In genomic region chr7:45902820-45903219, GRCh38 we compare ENCODE assay signal across 18 cellular contexts. TPM values are rescaled to one million over a fixed set of nuclear protein-coding genes. Genes with fewer than 3 reads are reported as not detected.
A peak's percentile ranks its signal among the peaks of the same experiment; 100 is the strongest.
DNase-seq lines count a peak whose midpoint lies in the region; TF ChIP-seq lines count a peak whose summit lies in the region.
"Had no signal": no experiment of that assay in that cellular context is flagged by ENCODE, and none has a peak within 500 bp of the region (broad histone marks: within the 10 kb centered on the region; RNA-seq: fewer than 3 reads in every experiment).

No MANE protein-coding gene starts in this region.

- no TSS peak for BruUV-seq in MCF 10A (replicated peaks; lab: Mats Ljungman, UMichigan)

- no peaks in the 10 kb centered on the region for H3K36me3 ChIP-seq in cardiac muscle cell
- no peaks in the 10 kb centered on the region for H3K36me3 ChIP-seq in right atrium auricular region
- no peaks in the 10 kb centered on the region for H3K36me3 ChIP-seq in esophagus muscularis mucosa
- H3K36me3 ChIP-seq: SJCRH30 had no signal

- H3K27me3 Mint-ChIP-seq in type B pancreatic cell (peaks cover 14% of the 10 kb centered on the region), MCF 10A (ENCODE audit: insufficient read depth, unreplicated experiment) (no peaks in the 10 kb centered on the region)

- no peaks in the 10 kb centered on the region for H3K4me1 Mint-ChIP-seq in type B pancreatic cell (ENCODE audit: unreplicated experiment)
- H3K4me1 Mint-ChIP-seq in MCF 10A (ENCODE audit: insufficient read depth, unreplicated experiment), result no peaks in the 10 kb centered on the region

- H3K4me3 Mint-ChIP-seq in type B pancreatic cell (no peak overlapping the region), MCF 10A (ENCODE audit: unreplicated experiment) (no peak overlapping the region)
- H3K4me3 Mint-ChIP-seq: CD4-positive, alpha-beta T cell had no signal

- H3K27ac Mint-ChIP-seq in type B pancreatic cell, result no peak overlapping the region
- H3K27ac Mint-ChIP-seq in MCF 10A (ENCODE audit: low read depth, unreplicated experiment), result no peak overlapping the region
- H3K27ac Mint-ChIP-seq: CD4-positive, alpha-beta T cell had no signal

- H3K27ac ChIP-seq in cardiac muscle cell (no peak overlapping the region), right atrium auricular region (no peak overlapping the region), esophagus muscularis mucosa (replicated peaks in 1 of 4) (no peak overlapping the region)
- H3K27ac ChIP-seq: A549, GM23248, SJCRH30 had no signal

- no peak overlapping the region for H3K4me3 ChIP-seq in cardiac muscle cell
- H3K4me3 ChIP-seq in right atrium auricular region, result no peak overlapping the region
- no peak overlapping the region for H3K4me3 ChIP-seq in WI38 (ENCODE audit: low read depth, low read length)
- no peak overlapping the region for H3K4me3 ChIP-seq in fibroblast of mammary gland (ENCODE audit: control insufficient read depth, low read depth, low read length)
- no peak overlapping the region for H3K4me3 ChIP-seq in esophagus muscularis mucosa
- H3K4me3 ChIP-seq: A549, GM23248, SJCRH30 had no signal

- TF ChIP-seq CTCF in cardiac muscle cell (IDR thresholded peaks at IDR 0.05; ENCODE audit: low read depth, low read length), result peak; percentile 11
- no peak for TF ChIP-seq CTCF in right atrium auricular region (IDR thresholded peaks at IDR 0.05)
- 0 out of 2 replicates have a peak, but pooled peaks have one; percentile 8 for TF ChIP-seq CTCF in WI38 (IDR thresholded peaks at IDR 0.05; ENCODE audit: low read depth, low read length)
- TF ChIP-seq CTCF in fibroblast of mammary gland (conservative IDR thresholded peaks at IDR 0.05; ENCODE audit: control insufficient read depth, insufficient read depth, low read depth, low read length), result peak; percentile 18
- peak; percentile 23 for TF ChIP-seq CTCF in type B pancreatic cell (conservative IDR thresholded peaks at IDR 0.05)
- TF ChIP-seq CTCF in esophagus muscularis mucosa (IDR thresholded peaks at IDR 0.05), result no peak
- no peak for TF ChIP-seq CTCF in MCF 10A (IDR thresholded peaks at IDR 0.05; ENCODE audit: unreplicated experiment)

- POLR2A ChIA-PET in MCF 10A (lab: Yijun Ruan, JAX), result interaction anchor here (0.6 kb wide), 1 partner anchor 1934 kb away, joined by 3 read pairs; no protein-coding TSS in a partner anchor

- WGBS in esophagus muscularis mucosa, result 100% methylated on average over 1 of the region's 1 CpG

- DNase-seq in cardiac muscle cell (ENCODE audit: low read depth in 1 of 2, low spot score in 1 of 2), result no peak
- DNase-seq in right atrium auricular region (ENCODE audit: low spot score), result no peak
- no peak for DNase-seq in fibroblast of mammary gland (ENCODE audit: low read depth)
- no peak for DNase-seq in type B pancreatic cell (ENCODE audit: extremely low spot score, unreplicated experiment)
- no peak for DNase-seq in SIG-M5 treated with dmso at 0.1 percent for 504 hours (lab: John Stamatoyannopoulos, UW; ENCODE audit: unreplicated experiment)
- DNase-seq in esophagus muscularis mucosa (ENCODE audit: extremely low spot score), result no peak
- DNase-seq in MCF 10A (ENCODE audit: unreplicated experiment), result no peak
- DNase-seq: AML-193; CD4-positive, alpha-beta T cell; GF-D8; GM23248; Karpas-422; NCI-H1417; NCI-H510A treated with DMSO at 0.1 percent for 48 hours; SJCRH30 had no signal

- CTCF ChIA-PET in MCF 10A (lab: Yijun Ruan, JAX), result interaction anchor here (0.5 to 1.6 kb wide), 8 partner anchors 9 to 1864 kb away, joined by 3 to 13 read pairs (median 4); no protein-coding TSS in a partner anchor

- TF ChIP-seq POLR2A in esophagus muscularis mucosa (IDR thresholded peaks at IDR 0.05; ENCODE audit: low read depth), result no peak

- intact Hi-C loops in esophagus muscularis mucosa (cut with DNase I), result no loop called here
- intact Hi-C loops in MCF 10A (cut with micrococcal nuclease), result no loop called here

- H3K27me3 ChIP-seq in cardiac muscle cell (no peaks in the 10 kb centered on the region), right atrium auricular region (no peaks in the 10 kb centered on the region), esophagus muscularis mucosa (peaks cover 0 to 6% (median 0%) of the 10 kb centered on the region in 4 donors)
- H3K27me3 ChIP-seq: SJCRH30 had no signal

- H3K4me1 ChIP-seq in cardiac muscle cell (ENCODE audit: low read depth) (no peaks in the 10 kb centered on the region), right atrium auricular region (no peaks in the 10 kb centered on the region), esophagus muscularis mucosa (no peaks in the 10 kb centered on the region)
- H3K4me1 ChIP-seq: A549, SJCRH30 had no signal

- H3K9me3 ChIP-seq in cardiac muscle cell (ENCODE audit: low read depth) (no peaks in the 10 kb centered on the region), right atrium auricular region (peaks cover 0 to 16% of the 10 kb centered on the region in 2 donors), esophagus muscularis mucosa (peaks cover 0 to 6% (median 0%) of the 10 kb centered on the region in 4 donors)
- H3K9me3 ChIP-seq: SJCRH30 had no signal

- H3K9me3 Mint-ChIP-seq in type B pancreatic cell, result no peaks in the 10 kb centered on the region
- H3K9me3 Mint-ChIP-seq in MCF 10A (ENCODE audit: unreplicated experiment), result no peaks in the 10 kb centered on the region
- H3K9me3 Mint-ChIP-seq: CD4-positive, alpha-beta T cell had no signal

- no peaks in the 10 kb centered on the region for H3K36me3 Mint-ChIP-seq in type B pancreatic cell
- H3K36me3 Mint-ChIP-seq in MCF 10A (ENCODE audit: insufficient read depth, unreplicated experiment), result no peaks in the 10 kb centered on the region

- no peak for TF ChIP-seq EP300 in esophagus muscularis mucosa (IDR thresholded peaks at IDR 0.05)

RNA-seq across cellular contexts. Expression of gene IGFBP1, which starts 14.5 kb away (rescaled TPM):
- total RNA-seq in cardiac muscle cell (0.18 TPM in 1 of 2 replicates, not detected in the other), right atrium auricular region (1 to 10 TPM in 1 of 2 donors, not detected in 1; 1.6 TPM), type B pancreatic cell (ENCODE audit: low replicate concordance) (0.75 and 3.1 TPM in 2 replicates), esophagus muscularis mucosa (not detected), MCF 10A (2022) (not detected in 2 replicates)
- not detected in 2 replicates for polyA plus RNA-seq in cardiac muscle cell
- total RNA-seq: CD4-positive, alpha-beta T cell; RPMI7951; SJCRH30 had no signal

RNA-seq across cellular contexts. Expression of gene IGFBP3, which starts 18.3 kb away (rescaled TPM):
- 19.1 and 32.8 TPM in 2 replicates for total RNA-seq in cardiac muscle cell
- 10.9 and 12.2 TPM in 2 replicates for polyA plus RNA-seq in cardiac muscle cell
- 100 to 1,000 TPM; 122 to 251 TPM for total RNA-seq in right atrium auricular region
- total RNA-seq in type B pancreatic cell (ENCODE audit: low replicate concordance), result 336 and 1,244 TPM in 2 replicates
- 100 to 1,000 TPM in 2 of 4 donors, 10 to 100 TPM in 2; 60.6 to 187 (median 104) TPM for total RNA-seq in esophagus muscularis mucosa
- total RNA-seq in MCF 10A (2022), result 42.9 and 164 TPM in 2 replicates
- total RNA-seq: SJCRH30 had no signal

RNA-seq across cellular contexts. Expression of gene CCDC201, which starts 29.9 kb away (rescaled TPM):
- total RNA-seq in cardiac muscle cell, result not detected in 2 replicates
- not detected in 2 replicates for polyA plus RNA-seq in cardiac muscle cell
- not detected for total RNA-seq in right atrium auricular region
- total RNA-seq in type B pancreatic cell (ENCODE audit: low replicate concordance), result not detected in 2 replicates
- total RNA-seq in esophagus muscularis mucosa, result not detected
- total RNA-seq in MCF 10A (2022), result not detected in 2 replicates
- total RNA-seq: CD4-positive, alpha-beta T cell; GM23248; RPMI7951; SJCRH30 had no signal
- polyA plus RNA-seq: GM23248 had no signal

Comparison
In these comparisons a context has a peak if more than half of its experiments do, and no peak if none do; other contexts are left out.
1. CTCF ChIP-seq: peak in cardiac muscle cell (single experiment), WI38 (single experiment), fibroblast of mammary gland (single experiment) and type B pancreatic cell (single experiment); none in right atrium auricular region (0 of 2), esophagus muscularis mucosa (0 of 3) and MCF 10A (single experiment).